Comparison of ENCODE assay signal across 16 cellular contexts in the genomic region with DNA sequence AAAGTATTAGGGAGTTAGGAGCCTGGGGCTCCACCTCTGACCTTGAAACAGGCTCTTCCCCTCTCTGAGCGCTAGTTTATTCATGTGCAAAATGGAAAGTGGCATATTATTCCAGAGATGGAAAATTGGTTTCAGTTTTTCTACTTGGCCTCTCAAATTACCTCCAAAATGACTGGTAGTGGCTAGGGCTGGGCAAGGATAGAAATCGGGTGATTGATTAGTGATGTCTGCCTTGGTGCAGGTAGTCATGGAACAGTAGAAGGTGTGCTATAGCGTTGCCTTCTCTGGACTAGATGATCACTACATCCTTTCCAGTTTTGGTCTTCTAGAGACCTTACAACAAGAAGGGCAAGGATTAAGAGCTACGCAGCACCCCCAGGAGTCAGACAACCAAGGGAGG. TPM values are rescaled to one million over a fixed set of nuclear protein-coding genes. Genes with fewer than 3 reads are reported as not detected.
DNase-seq lines count a peak whose midpoint lies in the region; ATAC-seq and TF ChIP-seq lines count a peak whose summit lies in the region.
"Had no signal": no experiment of that assay in that cellular context is flagged by ENCODE, and none has a peak within 500 bp of the region (broad histone marks: within the 10 kb centered on the region; RNA-seq: fewer than 3 reads in every experiment).

No MANE protein-coding gene starts in this region.

- intact Hi-C loops in heart right ventricle (cut with DNase I), result no loop called here
- intact Hi-C loops in left lung (cut with DNase I), result no loop called here

- no peak for ATAC-seq in heart right ventricle
- no peak for ATAC-seq in left lung

- WGBS in heart right ventricle, 2 donors, result 88 to 94% methylated on average over 4 of the region's 4 CpGs

- TF ChIP-seq CTCF in cardiac muscle cell (IDR thresholded peaks at IDR 0.05; ENCODE audit: low read depth, low read length) (no peak), heart right ventricle (IDR thresholded peaks at IDR 0.05) (no peak), HEK293 (tag by site-specific recombination; IDR thresholded peaks at IDR 0.05) (no peak), left lung (IDR thresholded peaks at IDR 0.05) (no peak)

- POLR2A ChIA-PET in HEK293 (lab: Yijun Ruan, JAX), result interaction anchor here (0.6 kb wide), 1 partner anchor 53 kb away, joined by 7 read pairs; no protein-coding TSS in a partner anchor

- H3K27ac ChIP-seq in cardiac muscle cell (peak overlapping the region; percentile 72), heart right ventricle (no peak overlapping the region), HEK293 (ENCODE audit: extremely low read depth, low read depth, low read length) (no peak overlapping the region), left lung (no peak overlapping the region)
- H3K27ac ChIP-seq: HL-60 had no signal

- DNase-seq in cardiac muscle cell (ENCODE audit: low read depth in 1 of 2, low spot score in 1 of 2), result no peak
- DNase-seq in heart right ventricle, result no peak
- peak; percentile 60 for DNase-seq in left kidney (ENCODE audit: low read depth, low spot score)
- DNase-seq in CD1c-positive myeloid dendritic cell (ENCODE audit: extremely low spot score), result no peak
- DNase-seq in left lung, result no peak
- DNase-seq in activated T-cell treated with anti-CD3 and anti-CD28 coated beads for 4 hours, result no peak
- DNase-seq: 8988T; AML-193; C1 segment of cervical spinal cord; CD4-positive, alpha-beta memory T cell; DMS79 treated with DMSO at 0.1 percent for 48 hours; GDM1 had no signal

- no peak overlapping the region for H3K4me3 ChIP-seq in cardiac muscle cell
- H3K4me3 ChIP-seq in heart right ventricle, result no peak overlapping the region
- H3K4me3 ChIP-seq in HEK293 (ENCODE audit: low read depth, low read length), result no peak overlapping the region
- H3K4me3 ChIP-seq in left lung, result no peak overlapping the region
- H3K4me3 ChIP-seq: HAP-1 had no signal

- no peaks in the 10 kb centered on the region for H3K27me3 ChIP-seq in cardiac muscle cell
- H3K27me3 ChIP-seq in heart right ventricle, result peaks cover 0 to 65% (median 20%) of the 10 kb centered on the region in 7 donors
- peaks cover 9 to 73% of the 10 kb centered on the region in 2 donors for H3K27me3 ChIP-seq in left lung

- H3K9me3 ChIP-seq in cardiac muscle cell (ENCODE audit: low read depth) (no peaks in the 10 kb centered on the region), heart right ventricle (no peaks in the 10 kb centered on the region), HEK293 (ENCODE audit: control insufficient read depth, insufficient read depth, low read depth, low read length) (no peaks in the 10 kb centered on the region), left lung (no peaks in the 10 kb centered on the region)
- H3K9me3 ChIP-seq: HAP-1 had no signal

- H3K4me1 ChIP-seq in cardiac muscle cell (ENCODE audit: low read depth) (peaks cover 15% of the 10 kb centered on the region), heart right ventricle (peaks cover 0 to 17% (median 8%) of the 10 kb centered on the region in 9 donors), HEK293 (ENCODE audit: control insufficient read depth, insufficient read depth, low read length) (peaks cover 23% of the 10 kb centered on the region), left lung (no peaks in the 10 kb centered on the region)

- H3K36me3 ChIP-seq in cardiac muscle cell (no peaks in the 10 kb centered on the region), heart right ventricle (no peaks in the 10 kb centered on the region), HEK293 (ENCODE audit: control insufficient read depth in 2 of 2, insufficient read depth in 1 of 2, low read length in 2 of 2) (no peaks in the 10 kb centered on the region), left lung (no peaks in the 10 kb centered on the region)
- H3K36me3 ChIP-seq: HAP-1 had no signal

- CTCF ChIA-PET in HEK293 (lab: Yijun Ruan, JAX), result interaction anchor here (0.6 to 1.3 kb wide), 2 partner anchors 10 to 42 kb away, joined by 5 read pairs; no protein-coding TSS in a partner anchor

TF ChIP-seq in HEK293, 187 proteins besides CTCF, POLR2A, EP300 and RAD21:
- no peak for TF ChIP-seq ZNF747 (tag by site-specific recombination; IDR thresholded peaks at IDR 0.05)
- TF ChIP-seq, protein P1, sequence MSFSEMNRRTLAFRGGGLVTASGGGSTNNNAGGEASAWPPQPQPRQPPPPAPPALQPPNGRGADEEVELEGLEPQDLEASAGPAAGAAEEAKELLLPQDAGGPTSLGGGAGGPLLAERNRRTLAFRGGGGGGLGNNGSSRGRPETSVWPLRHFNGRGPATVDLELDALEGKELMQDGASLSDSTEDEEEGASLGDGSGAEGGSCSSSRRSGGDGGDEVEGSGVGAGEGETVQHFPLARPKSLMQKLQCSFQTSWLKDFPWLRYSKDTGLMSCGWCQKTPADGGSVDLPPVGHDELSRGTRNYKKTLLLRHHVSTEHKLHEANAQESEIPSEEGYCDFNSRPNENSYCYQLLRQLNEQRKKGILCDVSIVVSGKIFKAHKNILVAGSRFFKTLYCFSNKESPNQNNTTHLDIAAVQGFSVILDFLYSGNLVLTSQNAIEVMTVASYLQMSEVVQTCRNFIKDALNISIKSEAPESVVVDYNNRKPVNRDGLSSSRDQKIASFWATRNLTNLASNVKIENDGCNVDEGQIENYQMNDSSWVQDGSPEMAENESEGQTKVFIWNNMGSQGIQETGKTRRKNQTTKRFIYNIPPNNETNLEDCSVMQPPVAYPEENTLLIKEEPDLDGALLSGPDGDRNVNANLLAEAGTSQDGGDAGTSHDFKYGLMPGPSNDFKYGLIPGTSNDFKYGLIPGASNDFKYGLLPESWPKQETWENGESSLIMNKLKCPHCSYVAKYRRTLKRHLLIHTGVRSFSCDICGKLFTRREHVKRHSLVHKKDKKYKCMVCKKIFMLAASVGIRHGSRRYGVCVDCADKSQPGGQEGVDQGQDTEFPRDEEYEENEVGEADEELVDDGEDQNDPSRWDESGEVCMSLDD (tag by site-specific recombination; IDR thresholded peaks at IDR 0.05), result no peak
- TF ChIP-seq, protein P2, sequence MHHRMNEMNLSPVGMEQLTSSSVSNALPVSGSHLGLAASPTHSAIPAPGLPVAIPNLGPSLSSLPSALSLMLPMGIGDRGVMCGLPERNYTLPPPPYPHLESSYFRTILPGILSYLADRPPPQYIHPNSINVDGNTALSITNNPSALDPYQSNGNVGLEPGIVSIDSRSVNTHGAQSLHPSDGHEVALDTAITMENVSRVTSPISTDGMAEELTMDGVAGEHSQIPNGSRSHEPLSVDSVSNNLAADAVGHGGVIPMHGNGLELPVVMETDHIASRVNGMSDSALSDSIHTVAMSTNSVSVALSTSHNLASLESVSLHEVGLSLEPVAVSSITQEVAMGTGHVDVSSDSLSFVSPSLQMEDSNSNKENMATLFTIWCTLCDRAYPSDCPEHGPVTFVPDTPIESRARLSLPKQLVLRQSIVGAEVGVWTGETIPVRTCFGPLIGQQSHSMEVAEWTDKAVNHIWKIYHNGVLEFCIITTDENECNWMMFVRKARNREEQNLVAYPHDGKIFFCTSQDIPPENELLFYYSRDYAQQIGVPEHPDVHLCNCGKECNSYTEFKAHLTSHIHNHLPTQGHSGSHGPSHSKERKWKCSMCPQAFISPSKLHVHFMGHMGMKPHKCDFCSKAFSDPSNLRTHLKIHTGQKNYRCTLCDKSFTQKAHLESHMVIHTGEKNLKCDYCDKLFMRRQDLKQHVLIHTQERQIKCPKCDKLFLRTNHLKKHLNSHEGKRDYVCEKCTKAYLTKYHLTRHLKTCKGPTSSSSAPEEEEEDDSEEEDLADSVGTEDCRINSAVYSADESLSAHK (tag by site-specific recombination; IDR thresholded peaks at IDR 0.05), result no peak
- TF ChIP-seq ZNF184 (tag by site-specific recombination; IDR thresholded peaks at IDR 0.05), result no peak
- no peak for TF ChIP-seq ZNF664 (tag by site-specific recombination; IDR thresholded peaks at IDR 0.05)
- TF ChIP-seq ZNF521 (tag by site-specific recombination; IDR thresholded peaks at IDR 0.05), result no peak
- TF ChIP-seq ZNF23 (tag by site-specific recombination; IDR thresholded peaks at IDR 0.05; ENCODE audit: borderline replicate concordance), result peak; percentile 98
- TF ChIP-seq ZNF776 (tag by site-specific recombination; IDR thresholded peaks at IDR 0.05; ENCODE audit: borderline replicate concordance), result no peak
- no peak for TF ChIP-seq ZNF837 (tag by site-specific recombination; IDR thresholded peaks at IDR 0.05)
- TF ChIP-seq ZNF624 (tag by site-specific recombination; IDR thresholded peaks at IDR 0.05), result no peak
- TF ChIP-seq ZBTB17 (tag by site-specific recombination; IDR thresholded peaks at IDR 0.05), result peak; percentile 86
- TF ChIP-seq ZNF549 (tag by site-specific recombination; IDR thresholded peaks at IDR 0.05), result no peak
- no peak for TF ChIP-seq ZBTB1 (tag by site-specific recombination; IDR thresholded peaks at IDR 0.05)
- no peak for TF ChIP-seq WT1 (tag by site-specific recombination; IDR thresholded peaks at IDR 0.05)
- TF ChIP-seq ZSCAN16 (tag by site-specific recombination; IDR thresholded peaks at IDR 0.05), result no peak
- TF ChIP-seq ZNF530 (tag by site-specific recombination; IDR thresholded peaks at IDR 0.05; ENCODE audit: low read depth), result no peak

RNA-seq across cellular contexts. Expression of a gene that starts 8.6 kb away (rescaled TPM):
- total RNA-seq in cardiac muscle cell (22.5 and 28.8 TPM in 2 replicates), heart right ventricle (1 to 10 TPM; 2.8 to 9.6 (median 6.4) TPM), left lung (1 to 10 TPM in 1 of 2 donors, under 1 TPM in 1; 0.60 to 1.3 TPM)
- polyA plus RNA-seq in cardiac muscle cell (26.2 and 38.7 TPM in 2 replicates), heart right ventricle (1 to 10 TPM; 1.1 to 2.9 TPM)
- total RNA-seq: CD4-positive, alpha-beta memory T cell had no signal
- polyA plus RNA-seq: CD4-positive, alpha-beta memory T cell had no signal

RNA-seq across cellular contexts. Expression of a gene that starts 50.0 kb away (rescaled TPM):
- not detected in 2 replicates for total RNA-seq in cardiac muscle cell
- polyA plus RNA-seq in cardiac muscle cell, result not detected in 2 replicates
- total RNA-seq in heart right ventricle, result 1 to 10 TPM in 3 of 10 donors, under 1 TPM in 4, not detected in 3; 0.65 to 1.8 (median 0.89) TPM
- polyA plus RNA-seq in heart right ventricle, result under 1 TPM in 1 of 2 donors, not detected in 1; 0.22 TPM
- total RNA-seq in left lung, result 10 to 100 TPM in 1 of 2 donors, 1 to 10 TPM in 1; 4.7 to 76.9 TPM
- total RNA-seq: CD4-positive, alpha-beta memory T cell; H1 had no signal
- polyA plus RNA-seq: H1 had no signal
